ENCODE assay signal across 7 cellular contexts in genomic region chr9:32344551-32345182, GRCh38. TPM values are rescaled to one million over a fixed set of nuclear protein-coding genes. Genes with fewer than 3 reads are reported as not detected.
A peak's percentile ranks its signal among the peaks of the same experiment; 100 is the strongest.
DNase-seq lines count a peak whose midpoint lies in the region; ATAC-seq, FAIRE-seq and TF ChIP-seq lines count a peak whose summit lies in the region.

No MANE protein-coding gene starts in this region.

- H3K4me2 ChIP-seq in H1 (ENCODE audit: insufficient read depth in 1 of 2, low read depth in 2 of 2, low read length in 2 of 2) (peak overlapping the region; percentile 76 to 77), osteoblast (ENCODE audit: insufficient read depth, low read length) (peak overlapping the region; percentile 23)

- no peaks in the 10 kb centered on the region for H3K27me3 ChIP-seq in H1 (replicated peaks in 1 of 4; ENCODE audit: control insufficient read depth in 3 of 4, extremely low read depth in 1 of 4, insufficient read depth in 3 of 4, low read length in 3 of 4)
- H3K27me3 ChIP-seq in osteoblast (ENCODE audit: insufficient read depth, low read length), result no peaks in the 10 kb centered on the region

- H4K91ac ChIP-seq in H1 (replicated peaks; ENCODE audit: insufficient read length, low read length), result peak overlapping the region; percentile 99

- H2BK20ac ChIP-seq in H1 (ENCODE audit: low read length), result peak overlapping the region; percentile 97

- CTCF ChIA-PET in H1 (lab: Charles Lee; ENCODE audit: partially characterized antibody), result interaction anchor here (0.8 to 1.0 kb wide), 2 partner anchors 14 to 81 kb away, joined by 3 to 5 read pairs; no protein-coding TSS in a partner anchor

- FAIRE-seq in H1 (lab: Jason Lieb, UNC), result peak; percentile 79

- peak overlapping the region; percentile 42; the same call in 1 of the 2 replicates for H4K8ac ChIP-seq in H1 (ENCODE audit: extremely low read depth, insufficient read depth, low read length)

- H3K4ac ChIP-seq in H1 (replicated peaks; ENCODE audit: insufficient read length, low read depth, low read length), result peak overlapping the region; percentile 96

- H2BK120ac ChIP-seq in H1 (replicated peaks; ENCODE audit: low read depth, low read length), result peak overlapping the region; percentile 100

- H3K79me2 ChIP-seq in H1 (ENCODE audit: control insufficient read depth in 1 of 2, insufficient read depth in 2 of 2, low read length in 2 of 2) (no peaks in the 10 kb centered on the region), osteoblast (ENCODE audit: insufficient read depth, low read length) (no peaks in the 10 kb centered on the region)

- H4K20me1 ChIP-seq in H1 (replicated peaks in 1 of 2; ENCODE audit: control insufficient read depth in 1 of 2, insufficient read depth in 2 of 2, low read length in 2 of 2), result no peaks in the 10 kb centered on the region
- no peaks in the 10 kb centered on the region for H4K20me1 ChIP-seq in osteoblast (ENCODE audit: insufficient read depth, low read length)

- H3K56ac ChIP-seq in H1 (replicated peaks; ENCODE audit: insufficient read length, low read depth, low read length), result peak overlapping the region; percentile 87

- DNase-seq in LoVo (ENCODE audit: low spot score) (peak; percentile 8), H1 (ENCODE audit: low read depth in 1 of 2, low spot score in 2 of 2) (peak; percentile 43 to 72), osteoblast (ENCODE audit: insufficient read length, low spot score, missing footprints) (no peak), NCI-H2107 (lab: John Stamatoyannopoulos, UW) (no peak)
- no peak for DNase-seq in activated effector memory CD4-positive, alpha-beta T cell treated with anti-CD3 and anti-CD28 coated beads, Interleukin-2, amount 50 U/mL, for 16 hours

- TF ChIP-seq POLR2A in H1 (IDR thresholded peaks at IDR 0.05; ENCODE audit: control extremely low read depth in 1 of 2, low read depth in 2 of 2, low read length in 2 of 2), result peak in 1 of 2 experiments; percentile 79; a peak in 2 of 3 replicates

- H3K14ac ChIP-seq in H1 (ENCODE audit: insufficient read length), result no peak overlapping the region

- peaks cover 9 to 25% (median 16%) of the 10 kb centered on the region in 4 experiments for H3K4me1 ChIP-seq in H1 (replicated peaks in 1 of 4; ENCODE audit: control insufficient read depth in 3 of 4, insufficient read depth in 4 of 4, low read length in 3 of 4)
- no peaks in the 10 kb centered on the region for H3K4me1 ChIP-seq in osteoblast (ENCODE audit: insufficient read depth, low read length)

- peak overlapping the region; percentile 78; the same call in 1 of the 2 replicates for H3K27ac ChIP-seq in H1 (ENCODE audit: low read depth, low read length)
- H3K27ac ChIP-seq in osteoblast (ENCODE audit: low read depth, low read length), result no peak overlapping the region

- H2BK5ac ChIP-seq in H1 (ENCODE audit: low read depth, low read length), result peak overlapping the region; percentile 99

- POLR2A ChIA-PET in H1 (lab: Charles Lee; ENCODE audit: partially characterized antibody), result interaction anchor here (0.8 to 1.6 kb wide), 5 partner anchors 23 to 534 kb away, joined by 3 to 4 read pairs (median 3); partner anchors contain the start of gene RIGI

- peak in 1 of 2 experiments; percentile 79; a peak in 1 of 3 replicates for TF ChIP-seq EP300 in H1 (IDR thresholded peaks at IDR 0.05; ENCODE audit: borderline replicate concordance in 1 of 2, low read depth in 2 of 2, low read length in 2 of 2)

- 0 out of 4 replicates have a peak, but pooled peaks of 1 of the 2 experiments have one; percentile 3 for TF ChIP-seq RAD21 in H1 (IDR thresholded peaks at IDR 0.05 in 1 of 2, conservative IDR thresholded peaks at IDR 0.05 in 1 of 2; ENCODE audit: low read depth in 2 of 2, low read length in 2 of 2)

- peak overlapping the region; percentile 82 for H2BK15ac ChIP-seq in H1 (ENCODE audit: low read length)

- peaks cover 2% of the 10 kb centered on the region; the same call in 1 of the 2 replicates for H3K23me2 ChIP-seq in H1 (ENCODE audit: low read depth, low read length)

- H3K9ac ChIP-seq in H1 (replicated peaks in 1 of 4; ENCODE audit: extremely low read depth in 1 of 4, low read depth in 3 of 4, low read length in 3 of 4), result peak overlapping the region in 3 of 4 experiments; percentile 36 to 70 (median 47); a peak in 4 of 7 replicates

- H3K79me1 ChIP-seq in H1 (ENCODE audit: low read depth, low read length), result no peaks in the 10 kb centered on the region

- H4K5ac ChIP-seq in H1 (ENCODE audit: insufficient read length, low read depth, low read length), result peak overlapping the region; percentile 84

- peak overlapping the region in 3 of 4 experiments; percentile 17 to 44 (median 26); a peak in 5 of 8 replicates for H3K4me3 ChIP-seq in H1 (ENCODE audit: extremely low read depth in 1 of 4, insufficient read depth in 2 of 4, low read depth in 3 of 4, low read length in 4 of 4)
- H3K4me3 ChIP-seq in osteoblast (ENCODE audit: insufficient read depth, low read length), result peak overlapping the region; percentile 16

- no peak overlapping the region for H2AFZ ChIP-seq in H1 (ENCODE audit: low read length)
- peak overlapping the region; percentile 22 for H2AFZ ChIP-seq in osteoblast (ENCODE audit: low read length)

- H3K9me3 ChIP-seq in H1 (ENCODE audit: insufficient read depth in 2 of 2, low read depth in 1 of 2, low read length in 1 of 2) (no peaks in the 10 kb centered on the region), osteoblast (ENCODE audit: low read depth, low read length) (no peaks in the 10 kb centered on the region)

- ATAC-seq in GM21529 (IDR thresholded peaks at IDR 0.05; ENCODE audit: unreplicated experiment) (peak; percentile 52), GM18502 (IDR thresholded peaks at IDR 0.05; ENCODE audit: poor library complexity, unreplicated experiment) (no peak)

- peak overlapping the region; percentile 98 for H2BK12ac ChIP-seq in H1 (ENCODE audit: low read depth, low read length)

- peak overlapping the region; percentile 91 for H3K18ac ChIP-seq in H1 (ENCODE audit: extremely low read depth, low read length)

- H3K36me3 ChIP-seq in H1 (ENCODE audit: control insufficient read depth in 2 of 4, insufficient read depth in 4 of 4, low read length in 3 of 4) (no peaks in the 10 kb centered on the region), osteoblast (ENCODE audit: insufficient read depth, low read length) (no peaks in the 10 kb centered on the region)

- H3K23ac ChIP-seq in H1 (ENCODE audit: insufficient read length), result peak overlapping the region; percentile 57

- TF ChIP-seq CTCF in H1 (IDR thresholded peaks at IDR 0.05; ENCODE audit: control extremely low read depth in 1 of 3, insufficient read depth in 1 of 3, low read depth in 1 of 3, low read length in 3 of 3), result no peak
- TF ChIP-seq CTCF in osteoblast (IDR thresholded peaks at IDR 0.05; ENCODE audit: extremely low read depth, low read depth, low read length), result no peak

- WGBS in H1 (ENCODE audit: extremely low coverage in 1 of 2, insufficient coverage in 1 of 2, insufficient read length in 1 of 2, insufficient replicate concordance in 2 of 2, low coverage in 1 of 2, low lambda C conversion rate in 2 of 2, missing lambda C conversion rate in 1 of 2), 2 experiments, result 10% methylated on average over 6 of the region's 6 CpGs; no CpG with 5 or more reads in 1 of the 2 experiments

- peak overlapping the region; percentile 97; the same call in 1 of the 2 replicates for H2AK5ac ChIP-seq in H1 (ENCODE audit: low read depth, low read length)

TF ChIP-seq in H1, 55 proteins besides CTCF, POLR2A, EP300 and RAD21 (continues in another document):
- no peak for TF ChIP-seq TCF12 (IDR thresholded peaks at IDR 0.05; ENCODE audit: low read depth, low read length)
- TF ChIP-seq CHD2 (IDR thresholded peaks at IDR 0.05; ENCODE audit: low read length), result no peak
- no peak for TF ChIP-seq SP2 (IDR thresholded peaks at IDR 0.05; ENCODE audit: low read length)
- no peak for TF ChIP-seq TAF7 (optimal IDR thresholded peaks at IDR 0.05; ENCODE audit: borderline replicate concordance, low read depth, low read length)
- no peak for TF ChIP-seq JUN (IDR thresholded peaks at IDR 0.05; ENCODE audit: low read depth, low read length)
- 0 out of 2 replicates have a peak, but pooled peaks have one; percentile 44 for TF ChIP-seq RBBP5 (IDR thresholded peaks at IDR 0.05; ENCODE audit: borderline replicate concordance, low read depth, low read length)
- peak; percentile 29; the same call in 1 of the 2 replicates for TF ChIP-seq TAF1 (IDR thresholded peaks at IDR 0.05; ENCODE audit: low read depth, low read length)
- TF ChIP-seq PHF8 (conservative IDR thresholded peaks at IDR 0.05; ENCODE audit: low read depth, low read length), result no peak
- peak; percentile 16 for TF ChIP-seq KDM4A (IDR thresholded peaks at IDR 0.05; ENCODE audit: low read depth, low read length, severe bottlenecking)
- 0 out of 2 replicates have a peak, but pooled peaks have one; percentile 40 for TF ChIP-seq SP1 (IDR thresholded peaks at IDR 0.05; ENCODE audit: low read depth, low read length)
- TF ChIP-seq, protein P1, sequence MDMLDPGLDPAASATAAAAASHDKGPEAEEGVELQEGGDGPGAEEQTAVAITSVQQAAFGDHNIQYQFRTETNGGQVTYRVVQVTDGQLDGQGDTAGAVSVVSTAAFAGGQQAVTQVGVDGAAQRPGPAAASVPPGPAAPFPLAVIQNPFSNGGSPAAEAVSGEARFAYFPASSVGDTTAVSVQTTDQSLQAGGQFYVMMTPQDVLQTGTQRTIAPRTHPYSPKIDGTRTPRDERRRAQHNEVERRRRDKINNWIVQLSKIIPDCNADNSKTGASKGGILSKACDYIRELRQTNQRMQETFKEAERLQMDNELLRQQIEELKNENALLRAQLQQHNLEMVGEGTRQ (IDR thresholded peaks at IDR 0.05; ENCODE audit: low read length), result no peak
- peak; percentile 65 to 83; a peak in 2 of 4 replicates for TF ChIP-seq HDAC2 (IDR thresholded peaks at IDR 0.05; ENCODE audit: borderline replicate concordance in 1 of 2, low read depth in 2 of 2, low read length in 2 of 2)
- TF ChIP-seq POLR2AphosphoS5 (IDR thresholded peaks at IDR 0.05; ENCODE audit: low read depth, low read length), result peak; percentile 63; the same call in 1 of the 2 replicates
- TF ChIP-seq CEBPB (IDR thresholded peaks at IDR 0.05; ENCODE audit: low read depth, low read length), result peak; percentile 69
- TF ChIP-seq SUZ12 (IDR thresholded peaks at IDR 0.05; ENCODE audit: low read length), result no peak
- TF ChIP-seq TEAD4 (IDR thresholded peaks at IDR 0.05; ENCODE audit: low read depth, low read length), result peak; percentile 86

RNA-seq across cellular contexts. Expression of gene ACO1, which starts 39.8 kb away (rescaled TPM):
- 45.4 and 49.8 TPM in 2 replicates for total RNA-seq in H1 (2021; fragmentation: NEBNext Ultra II Directional; extraction: Animal tissue kit (Norgen Biotek cat#: 25700))
- polyA plus RNA-seq in H1 (2011; rRNA removed), result 29.3 and 39.3 TPM in 2 replicates
- polyA plus RNA-seq in H1 (2011; cell fraction: cytosol; rRNA removed), result 38.9 TPM
- polyA plus RNA-seq in H1 (2011; cell fraction: nucleus; rRNA removed), result 26.6 TPM
- 42.3 to 46.9 TPM (median 43.8 TPM) in 4 replicates for polyA plus RNA-seq in H1 (2012, experiment 1 of 2)
- polyA plus RNA-seq in H1 (2012, experiment 2 of 2), result 9.1 TPM
- 33.5 TPM for polyA plus RNA-seq in H1 (2013, experiment 1 of 2)
- 32.2 TPM for polyA plus RNA-seq in H1 (2013, experiment 2 of 2)
- 59.1 and 87.4 TPM in 2 replicates for polyA minus RNA-seq in H1 (2011; rRNA and poly(A)+ RNA removed)
- 18.2 TPM for polyA minus RNA-seq in H1 (2011; cell fraction: cytosol; rRNA and poly(A)+ RNA removed)
- 21.0 TPM for polyA minus RNA-seq in H1 (2011; cell fraction: nucleus; rRNA and poly(A)+ RNA removed)
- 104 and 105 TPM in 2 replicates for total RNA-seq in osteoblast

Comparison
In these comparisons a context has a peak if more than half of its experiments do, and no peak if none do; other contexts are left out.
1. DNase-seq: peak in LoVo (single experiment) and H1 (2 of 2); none in osteoblast (single experiment), activated effector memory CD4-positive, alpha-beta T cell treated with anti-CD3 and anti-CD28 coated beads, Interleukin-2, amount 50 U/mL, for 16 hours (single experiment) and NCI-H2107 (single experiment).